ENCODE assay signal across 1 cellular context in the genomic region with DNA sequence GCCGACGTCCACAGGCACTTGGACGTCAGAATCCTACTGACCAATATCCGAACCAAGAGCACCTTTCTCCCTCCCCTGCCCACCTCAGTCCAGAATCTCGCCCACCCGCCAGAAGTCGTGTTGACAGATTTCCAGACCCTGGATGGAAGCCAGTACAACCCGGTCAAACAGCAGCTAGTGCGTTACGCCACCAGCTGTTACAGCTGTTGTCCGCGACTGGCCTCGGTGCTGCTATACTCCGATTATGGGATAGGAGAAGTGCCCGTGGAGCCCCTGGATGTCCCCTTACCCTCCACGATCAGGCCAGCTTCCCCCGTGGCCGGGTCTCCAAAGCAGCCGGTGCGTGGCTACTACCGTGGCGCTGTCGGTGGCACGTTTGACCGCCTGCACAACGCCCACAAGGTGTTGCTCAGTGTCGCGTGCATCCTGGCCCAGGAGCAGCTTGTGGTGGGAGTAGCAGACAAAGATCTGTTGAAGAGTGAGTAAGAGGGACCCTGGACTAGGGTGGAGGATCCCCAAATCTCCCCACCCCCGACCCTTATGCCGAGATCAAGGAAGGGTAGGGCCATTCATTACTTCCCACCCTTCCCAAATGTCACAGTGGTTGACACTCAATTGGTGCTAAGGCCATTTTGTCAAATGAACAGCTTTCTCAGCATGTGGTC.
TF ChIP-seq lines count a peak whose summit lies in the region.

No MANE protein-coding gene starts in this region.

TF ChIP-seq in HepG2, 621 proteins besides CTCF, POLR2A, EP300 and RAD21 (continued from another document and continues in another):
- TF ChIP-seq, protein P1, sequence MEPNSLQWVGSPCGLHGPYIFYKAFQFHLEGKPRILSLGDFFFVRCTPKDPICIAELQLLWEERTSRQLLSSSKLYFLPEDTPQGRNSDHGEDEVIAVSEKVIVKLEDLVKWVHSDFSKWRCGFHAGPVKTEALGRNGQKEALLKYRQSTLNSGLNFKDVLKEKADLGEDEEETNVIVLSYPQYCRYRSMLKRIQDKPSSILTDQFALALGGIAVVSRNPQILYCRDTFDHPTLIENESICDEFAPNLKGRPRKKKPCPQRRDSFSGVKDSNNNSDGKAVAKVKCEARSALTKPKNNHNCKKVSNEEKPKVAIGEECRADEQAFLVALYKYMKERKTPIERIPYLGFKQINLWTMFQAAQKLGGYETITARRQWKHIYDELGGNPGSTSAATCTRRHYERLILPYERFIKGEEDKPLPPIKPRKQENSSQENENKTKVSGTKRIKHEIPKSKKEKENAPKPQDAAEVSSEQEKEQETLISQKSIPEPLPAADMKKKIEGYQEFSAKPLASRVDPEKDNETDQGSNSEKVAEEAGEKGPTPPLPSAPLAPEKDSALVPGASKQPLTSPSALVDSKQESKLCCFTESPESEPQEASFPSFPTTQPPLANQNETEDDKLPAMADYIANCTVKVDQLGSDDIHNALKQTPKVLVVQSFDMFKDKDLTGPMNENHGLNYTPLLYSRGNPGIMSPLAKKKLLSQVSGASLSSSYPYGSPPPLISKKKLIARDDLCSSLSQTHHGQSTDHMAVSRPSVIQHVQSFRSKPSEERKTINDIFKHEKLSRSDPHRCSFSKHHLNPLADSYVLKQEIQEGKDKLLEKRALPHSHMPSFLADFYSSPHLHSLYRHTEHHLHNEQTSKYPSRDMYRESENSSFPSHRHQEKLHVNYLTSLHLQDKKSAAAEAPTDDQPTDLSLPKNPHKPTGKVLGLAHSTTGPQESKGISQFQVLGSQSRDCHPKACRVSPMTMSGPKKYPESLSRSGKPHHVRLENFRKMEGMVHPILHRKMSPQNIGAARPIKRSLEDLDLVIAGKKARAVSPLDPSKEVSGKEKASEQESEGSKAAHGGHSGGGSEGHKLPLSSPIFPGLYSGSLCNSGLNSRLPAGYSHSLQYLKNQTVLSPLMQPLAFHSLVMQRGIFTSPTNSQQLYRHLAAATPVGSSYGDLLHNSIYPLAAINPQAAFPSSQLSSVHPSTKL (CRISPR knock-in tag; IDR thresholded peaks at IDR 0.05) = 0 out of 2 replicates have a peak, but pooled peaks have one; percentile 11
- TF ChIP-seq, protein P2, sequence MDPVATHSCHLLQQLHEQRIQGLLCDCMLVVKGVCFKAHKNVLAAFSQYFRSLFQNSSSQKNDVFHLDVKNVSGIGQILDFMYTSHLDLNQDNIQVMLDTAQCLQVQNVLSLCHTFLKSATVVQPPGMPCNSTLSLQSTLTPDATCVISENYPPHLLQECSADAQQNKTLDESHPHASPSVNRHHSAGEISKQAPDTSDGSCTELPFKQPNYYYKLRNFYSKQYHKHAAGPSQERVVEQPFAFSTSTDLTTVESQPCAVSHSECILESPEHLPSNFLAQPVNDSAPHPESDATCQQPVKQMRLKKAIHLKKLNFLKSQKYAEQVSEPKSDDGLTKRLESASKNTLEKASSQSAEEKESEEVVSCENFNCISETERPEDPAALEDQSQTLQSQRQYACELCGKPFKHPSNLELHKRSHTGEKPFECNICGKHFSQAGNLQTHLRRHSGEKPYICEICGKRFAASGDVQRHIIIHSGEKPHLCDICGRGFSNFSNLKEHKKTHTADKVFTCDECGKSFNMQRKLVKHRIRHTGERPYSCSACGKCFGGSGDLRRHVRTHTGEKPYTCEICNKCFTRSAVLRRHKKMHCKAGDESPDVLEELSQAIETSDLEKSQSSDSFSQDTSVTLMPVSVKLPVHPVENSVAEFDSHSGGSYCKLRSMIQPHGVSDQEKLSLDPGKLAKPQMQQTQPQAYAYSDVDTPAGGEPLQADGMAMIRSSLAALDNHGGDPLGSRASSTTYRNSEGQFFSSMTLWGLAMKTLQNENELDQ (CRISPR knock-in tag; IDR thresholded peaks at IDR 0.05; ENCODE audit: borderline replicate concordance) = no peak
- TF ChIP-seq GABPA (IDR thresholded peaks at IDR 0.05; ENCODE audit: low read depth, low read length) (no peak), GABPA (CRISPR knock-in tag; IDR thresholded peaks at IDR 0.05; ENCODE audit: low read depth) (no peak; the same call in 1 of the 2 replicates), NFYB (CRISPR knock-in tag; IDR thresholded peaks at IDR 0.05) (no peak), SOX6 (IDR thresholded peaks at IDR 0.05) (no peak), SOX6 (CRISPR knock-in tag; IDR thresholded peaks at IDR 0.05) (peak; percentile 19; the same call in 1 of the 2 replicates), ZNF354B (CRISPR knock-in tag; IDR thresholded peaks at IDR 0.05) (no peak), MEIS1 (CRISPR knock-in tag; IDR thresholded peaks at IDR 0.05; ENCODE audit: borderline replicate concordance) (peak; percentile 46; the same call in 1 of the 2 replicates), ZNF160 (CRISPR knock-in tag; IDR thresholded peaks at IDR 0.05) (no peak), DR1 (CRISPR knock-in tag; IDR thresholded peaks at IDR 0.05) (no peak), CBX5 (CRISPR knock-in tag; IDR thresholded peaks at IDR 0.05; ENCODE audit: borderline replicate concordance) (no peak), ZNF549 (CRISPR knock-in tag; IDR thresholded peaks at IDR 0.05) (no peak), POGZ (CRISPR knock-in tag; IDR thresholded peaks at IDR 0.05) (no peak), SMAD1 (CRISPR knock-in tag; IDR thresholded peaks at IDR 0.05; ENCODE audit: borderline replicate concordance, low read depth) (no peak), ZNF460 (CRISPR knock-in tag; IDR thresholded peaks at IDR 0.05; ENCODE audit: borderline replicate concordance) (no peak), ZNF703 (CRISPR knock-in tag; IDR thresholded peaks at IDR 0.05; ENCODE audit: borderline replicate concordance) (no peak), ISX (CRISPR knock-in tag; conservative IDR thresholded peaks at IDR 0.05) (no peak), DNMT3B (CRISPR knock-in tag; conservative IDR thresholded peaks at IDR 0.05) (no peak; the same call in 1 of the 2 replicates), EEA1 (CRISPR knock-in tag; IDR thresholded peaks at IDR 0.05; ENCODE audit: borderline replicate concordance) (no peak), SMYD3 (CRISPR knock-in tag; IDR thresholded peaks at IDR 0.05) (no peak), ZNF292 (CRISPR knock-in tag; IDR thresholded peaks at IDR 0.05; ENCODE audit: borderline replicate concordance, low read depth) (no peak), ZNF230 (CRISPR knock-in tag; IDR thresholded peaks at IDR 0.05) (peak; percentile 28; the same call in 1 of the 2 replicates), KDM5B (CRISPR knock-in tag; IDR thresholded peaks at IDR 0.05; ENCODE audit: borderline replicate concordance) (peak; percentile 19), HNRNPK (IDR thresholded peaks at IDR 0.05; ENCODE audit: low read depth, low read length, poor library complexity, severe bottlenecking) (no peak), MYC (CRISPR knock-in tag; IDR thresholded peaks at IDR 0.05; ENCODE audit: borderline replicate concordance) (no peak), ZNF335 (CRISPR knock-in tag; IDR thresholded peaks at IDR 0.05) (no peak), ZNF768 (CRISPR knock-in tag; IDR thresholded peaks at IDR 0.05) (no peak)
- TF ChIP-seq, protein P3, sequence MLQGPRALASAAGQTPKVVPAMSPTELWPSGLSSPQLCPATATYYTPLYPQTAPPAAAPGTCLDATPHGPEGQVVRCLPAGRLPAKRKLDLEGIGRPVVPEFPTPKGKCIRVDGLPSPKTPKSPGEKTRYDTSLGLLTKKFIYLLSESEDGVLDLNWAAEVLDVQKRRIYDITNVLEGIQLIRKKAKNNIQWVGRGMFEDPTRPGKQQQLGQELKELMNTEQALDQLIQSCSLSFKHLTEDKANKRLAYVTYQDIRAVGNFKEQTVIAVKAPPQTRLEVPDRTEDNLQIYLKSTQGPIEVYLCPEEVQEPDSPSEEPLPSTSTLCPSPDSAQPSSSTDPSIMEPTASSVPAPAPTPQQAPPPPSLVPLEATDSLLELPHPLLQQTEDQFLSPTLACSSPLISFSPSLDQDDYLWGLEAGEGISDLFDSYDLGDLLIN (CRISPR knock-in tag; IDR thresholded peaks at IDR 0.05; ENCODE audit: borderline replicate concordance) = no peak
- TF ChIP-seq, protein P4, sequence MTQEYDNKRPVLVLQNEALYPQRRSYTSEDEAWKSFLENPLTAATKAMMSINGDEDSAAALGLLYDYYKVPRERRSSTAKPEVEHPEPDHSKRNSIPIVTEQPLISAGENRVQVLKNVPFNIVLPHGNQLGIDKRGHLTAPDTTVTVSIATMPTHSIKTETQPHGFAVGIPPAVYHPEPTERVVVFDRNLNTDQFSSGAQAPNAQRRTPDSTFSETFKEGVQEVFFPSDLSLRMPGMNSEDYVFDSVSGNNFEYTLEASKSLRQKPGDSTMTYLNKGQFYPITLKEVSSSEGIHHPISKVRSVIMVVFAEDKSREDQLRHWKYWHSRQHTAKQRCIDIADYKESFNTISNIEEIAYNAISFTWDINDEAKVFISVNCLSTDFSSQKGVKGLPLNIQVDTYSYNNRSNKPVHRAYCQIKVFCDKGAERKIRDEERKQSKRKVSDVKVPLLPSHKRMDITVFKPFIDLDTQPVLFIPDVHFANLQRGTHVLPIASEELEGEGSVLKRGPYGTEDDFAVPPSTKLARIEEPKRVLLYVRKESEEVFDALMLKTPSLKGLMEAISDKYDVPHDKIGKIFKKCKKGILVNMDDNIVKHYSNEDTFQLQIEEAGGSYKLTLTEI (CRISPR knock-in tag; conservative IDR thresholded peaks at IDR 0.05) = no peak
- TF ChIP-seq, protein P5, sequence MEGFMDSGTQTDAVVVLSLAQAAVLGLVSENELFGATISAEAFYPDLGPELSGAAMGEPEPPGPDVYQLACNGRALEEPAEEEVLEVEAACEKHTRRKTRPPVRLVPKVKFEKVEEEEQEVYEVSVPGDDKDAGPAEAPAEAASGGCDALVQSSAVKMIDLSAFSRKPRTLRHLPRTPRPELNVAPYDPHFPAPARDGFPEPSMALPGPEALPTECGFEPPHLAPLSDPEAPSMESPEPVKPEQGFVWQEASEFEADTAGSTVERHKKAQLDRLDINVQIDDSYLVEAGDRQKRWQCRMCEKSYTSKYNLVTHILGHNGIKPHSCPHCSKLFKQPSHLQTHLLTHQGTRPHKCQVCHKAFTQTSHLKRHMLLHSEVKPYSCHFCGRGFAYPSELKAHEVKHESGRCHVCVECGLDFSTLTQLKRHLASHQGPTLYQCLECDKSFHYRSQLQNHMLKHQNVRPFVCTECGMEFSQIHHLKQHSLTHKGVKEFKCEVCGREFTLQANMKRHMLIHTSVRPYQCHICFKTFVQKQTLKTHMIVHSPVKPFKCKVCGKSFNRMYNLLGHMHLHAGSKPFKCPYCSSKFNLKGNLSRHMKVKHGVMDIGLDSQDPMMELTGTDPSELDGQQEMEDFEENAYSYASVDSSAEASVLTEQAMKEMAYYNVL (CRISPR knock-in tag; IDR thresholded peaks at IDR 0.05; ENCODE audit: borderline replicate concordance) = no peak
- TF ChIP-seq, protein P6, sequence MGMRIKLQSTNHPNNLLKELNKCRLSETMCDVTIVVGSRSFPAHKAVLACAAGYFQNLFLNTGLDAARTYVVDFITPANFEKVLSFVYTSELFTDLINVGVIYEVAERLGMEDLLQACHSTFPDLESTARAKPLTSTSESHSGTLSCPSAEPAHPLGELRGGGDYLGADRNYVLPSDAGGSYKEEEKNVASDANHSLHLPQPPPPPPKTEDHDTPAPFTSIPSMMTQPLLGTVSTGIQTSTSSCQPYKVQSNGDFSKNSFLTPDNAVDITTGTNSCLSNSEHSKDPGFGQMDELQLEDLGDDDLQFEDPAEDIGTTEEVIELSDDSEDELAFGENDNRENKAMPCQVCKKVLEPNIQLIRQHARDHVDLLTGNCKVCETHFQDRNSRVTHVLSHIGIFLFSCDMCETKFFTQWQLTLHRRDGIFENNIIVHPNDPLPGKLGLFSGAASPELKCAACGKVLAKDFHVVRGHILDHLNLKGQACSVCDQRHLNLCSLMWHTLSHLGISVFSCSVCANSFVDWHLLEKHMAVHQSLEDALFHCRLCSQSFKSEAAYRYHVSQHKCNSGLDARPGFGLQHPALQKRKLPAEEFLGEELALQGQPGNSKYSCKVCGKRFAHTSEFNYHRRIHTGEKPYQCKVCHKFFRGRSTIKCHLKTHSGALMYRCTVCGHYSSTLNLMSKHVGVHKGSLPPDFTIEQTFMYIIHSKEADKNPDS (CRISPR knock-in tag; IDR thresholded peaks at IDR 0.05) = no peak
- TF ChIP-seq, protein P7, sequence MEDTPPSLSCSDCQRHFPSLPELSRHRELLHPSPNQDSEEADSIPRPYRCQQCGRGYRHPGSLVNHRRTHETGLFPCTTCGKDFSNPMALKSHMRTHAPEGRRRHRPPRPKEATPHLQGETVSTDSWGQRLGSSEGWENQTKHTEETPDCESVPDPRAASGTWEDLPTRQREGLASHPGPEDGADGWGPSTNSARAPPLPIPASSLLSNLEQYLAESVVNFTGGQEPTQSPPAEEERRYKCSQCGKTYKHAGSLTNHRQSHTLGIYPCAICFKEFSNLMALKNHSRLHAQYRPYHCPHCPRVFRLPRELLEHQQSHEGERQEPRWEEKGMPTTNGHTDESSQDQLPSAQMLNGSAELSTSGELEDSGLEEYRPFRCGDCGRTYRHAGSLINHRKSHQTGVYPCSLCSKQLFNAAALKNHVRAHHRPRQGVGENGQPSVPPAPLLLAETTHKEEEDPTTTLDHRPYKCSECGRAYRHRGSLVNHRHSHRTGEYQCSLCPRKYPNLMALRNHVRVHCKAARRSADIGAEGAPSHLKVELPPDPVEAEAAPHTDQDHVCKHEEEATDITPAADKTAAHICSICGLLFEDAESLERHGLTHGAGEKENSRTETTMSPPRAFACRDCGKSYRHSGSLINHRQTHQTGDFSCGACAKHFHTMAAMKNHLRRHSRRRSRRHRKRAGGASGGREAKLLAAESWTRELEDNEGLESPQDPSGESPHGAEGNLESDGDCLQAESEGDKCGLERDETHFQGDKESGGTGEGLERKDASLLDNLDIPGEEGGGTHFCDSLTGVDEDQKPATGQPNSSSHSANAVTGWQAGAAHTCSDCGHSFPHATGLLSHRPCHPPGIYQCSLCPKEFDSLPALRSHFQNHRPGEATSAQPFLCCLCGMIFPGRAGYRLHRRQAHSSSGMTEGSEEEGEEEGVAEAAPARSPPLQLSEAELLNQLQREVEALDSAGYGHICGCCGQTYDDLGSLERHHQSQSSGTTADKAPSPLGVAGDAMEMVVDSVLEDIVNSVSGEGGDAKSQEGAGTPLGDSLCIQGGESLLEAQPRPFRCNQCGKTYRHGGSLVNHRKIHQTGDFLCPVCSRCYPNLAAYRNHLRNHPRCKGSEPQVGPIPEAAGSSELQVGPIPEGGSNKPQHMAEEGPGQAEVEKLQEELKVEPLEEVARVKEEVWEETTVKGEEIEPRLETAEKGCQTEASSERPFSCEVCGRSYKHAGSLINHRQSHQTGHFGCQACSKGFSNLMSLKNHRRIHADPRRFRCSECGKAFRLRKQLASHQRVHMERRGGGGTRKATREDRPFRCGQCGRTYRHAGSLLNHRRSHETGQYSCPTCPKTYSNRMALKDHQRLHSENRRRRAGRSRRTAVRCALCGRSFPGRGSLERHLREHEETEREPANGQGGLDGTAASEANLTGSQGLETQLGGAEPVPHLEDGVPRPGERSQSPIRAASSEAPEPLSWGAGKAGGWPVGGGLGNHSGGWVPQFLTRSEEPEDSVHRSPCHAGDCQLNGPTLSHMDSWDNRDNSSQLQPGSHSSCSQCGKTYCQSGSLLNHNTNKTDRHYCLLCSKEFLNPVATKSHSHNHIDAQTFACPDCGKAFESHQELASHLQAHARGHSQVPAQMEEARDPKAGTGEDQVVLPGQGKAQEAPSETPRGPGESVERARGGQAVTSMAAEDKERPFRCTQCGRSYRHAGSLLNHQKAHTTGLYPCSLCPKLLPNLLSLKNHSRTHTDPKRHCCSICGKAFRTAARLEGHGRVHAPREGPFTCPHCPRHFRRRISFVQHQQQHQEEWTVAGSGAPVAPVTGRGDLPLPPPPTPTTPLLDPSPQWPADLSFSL (CRISPR knock-in tag; IDR thresholded peaks at IDR 0.05) = no peak
- TF ChIP-seq, protein P8, sequence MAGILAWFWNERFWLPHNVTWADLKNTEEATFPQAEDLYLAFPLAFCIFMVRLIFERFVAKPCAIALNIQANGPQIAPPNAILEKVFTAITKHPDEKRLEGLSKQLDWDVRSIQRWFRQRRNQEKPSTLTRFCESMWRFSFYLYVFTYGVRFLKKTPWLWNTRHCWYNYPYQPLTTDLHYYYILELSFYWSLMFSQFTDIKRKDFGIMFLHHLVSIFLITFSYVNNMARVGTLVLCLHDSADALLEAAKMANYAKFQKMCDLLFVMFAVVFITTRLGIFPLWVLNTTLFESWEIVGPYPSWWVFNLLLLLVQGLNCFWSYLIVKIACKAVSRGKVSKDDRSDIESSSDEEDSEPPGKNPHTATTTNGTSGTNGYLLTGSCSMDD (CRISPR knock-in tag; IDR thresholded peaks at IDR 0.05) = no peak
